1 cellular context compared by ENCODE assay signal in genomic region chr6:43817192-43817591, GRCh38.
TF ChIP-seq lines count a peak whose summit lies in the region.

No MANE protein-coding gene starts in this region.

TF ChIP-seq in K562, 482 proteins besides CTCF, POLR2A, EP300 and RAD21 (continued from another document and continues in another):
- TF ChIP-seq TCF7L2 (IDR thresholded peaks at IDR 0.05; ENCODE audit: low read depth, low read length) (no peak), IRF2 (CRISPR knock-in tag; IDR thresholded peaks at IDR 0.05) (no peak), ZNF311 (CRISPR knock-in tag; IDR thresholded peaks at IDR 0.05) (no peak), ZNF224 (CRISPR knock-in tag; IDR thresholded peaks at IDR 0.05) (no peak), THRAP3 (IDR thresholded peaks at IDR 0.05; ENCODE audit: borderline replicate concordance) (no peak), VEZF1 (CRISPR knock-in tag; IDR thresholded peaks at IDR 0.05) (peak; percentile 49; the same call in 1 of the 2 replicates), HES1 (IDR thresholded peaks at IDR 0.05; ENCODE audit: low read depth) (no peak), BACH1 (tag; IDR thresholded peaks at IDR 0.05) (no peak), ATF2 (CRISPR knock-in tag; IDR thresholded peaks at IDR 0.05) (no peak), LARP7 (IDR thresholded peaks at IDR 0.05) (no peak), ZNF175 (CRISPR knock-in tag; IDR thresholded peaks at IDR 0.05; ENCODE audit: low read depth) (no peak), E2F6 (IDR thresholded peaks at IDR 0.05; ENCODE audit: borderline replicate concordance in 1 of 2, extremely low read depth in 1 of 2, insufficient read depth in 1 of 2, insufficient read length in 1 of 2, low read depth in 1 of 2, low read length in 1 of 2, poor library complexity in 1 of 2, severe bottlenecking in 1 of 2) (no peak), ZNF785 (CRISPR knock-in tag; IDR thresholded peaks at IDR 0.05) (no peak), ZNF655 (CRISPR knock-in tag; IDR thresholded peaks at IDR 0.05) (no peak), ELF2 (CRISPR knock-in tag; IDR thresholded peaks at IDR 0.05) (no peak), SMARCC2 (IDR thresholded peaks at IDR 0.05; ENCODE audit: low read depth) (no peak), HOXB6 (CRISPR knock-in tag; IDR thresholded peaks at IDR 0.05; ENCODE audit: borderline replicate concordance) (no peak), PATZ1 (CRISPR knock-in tag; IDR thresholded peaks at IDR 0.05; ENCODE audit: borderline replicate concordance) (no peak), HNRNPL (IDR thresholded peaks at IDR 0.05; ENCODE audit: low read depth, low read length) (no peak), COPS2 (conservative IDR thresholded peaks at IDR 0.05) (no peak), SRSF1 (IDR thresholded peaks at IDR 0.05; ENCODE audit: low read depth, low read length) (no peak), ATF1 (CRISPR knock-in tag; IDR thresholded peaks at IDR 0.05) (no peak), ATF1 (tag; IDR thresholded peaks at IDR 0.05) (peak; percentile 41), PHB (CRISPR knock-in tag; IDR thresholded peaks at IDR 0.05) (no peak), ZNF445 (CRISPR knock-in tag; IDR thresholded peaks at IDR 0.05; ENCODE audit: low read depth) (no peak), MBD1 (CRISPR knock-in tag; IDR thresholded peaks at IDR 0.05) (no peak), ZNF217 (CRISPR knock-in tag; IDR thresholded peaks at IDR 0.05) (no peak), FOS (IDR thresholded peaks at IDR 0.05; ENCODE audit: extremely low read depth, insufficient read length) (no peak), ARID4B (CRISPR knock-in tag; IDR thresholded peaks at IDR 0.05) (no peak), PRPF4 (IDR thresholded peaks at IDR 0.05; ENCODE audit: insufficient read depth, low read depth, low read length, poor library complexity, severe bottlenecking) (no peak), KLF10 (CRISPR knock-in tag; IDR thresholded peaks at IDR 0.05) (no peak), CREB5 (CRISPR knock-in tag; IDR thresholded peaks at IDR 0.05) (no peak), MAFK (IDR thresholded peaks at IDR 0.05; ENCODE audit: low read length) (peak; percentile 60), ZNF274 (IDR thresholded peaks at IDR 0.05; ENCODE audit: borderline replicate concordance, low read depth, low read length) (no peak), ZNF277 (CRISPR knock-in tag; IDR thresholded peaks at IDR 0.05; ENCODE audit: borderline replicate concordance) (no peak), BMI1 (IDR thresholded peaks at IDR 0.05; ENCODE audit: low read length) (no peak), MAZ (CRISPR knock-in tag; conservative IDR thresholded peaks at IDR 0.05 in 1 of 2, IDR thresholded peaks at IDR 0.05 in 1 of 2) (peak; percentile 51 to 88; a peak in 3 of 4 replicates), MCM5 (IDR thresholded peaks at IDR 0.05; ENCODE audit: low read depth) (no peak), ZNF586 (CRISPR knock-in tag; conservative IDR thresholded peaks at IDR 0.05) (no peak), RB1 (IDR thresholded peaks at IDR 0.05; ENCODE audit: low read depth) (peak; percentile 12; the same call in 1 of the 2 replicates), HNRNPK (IDR thresholded peaks at IDR 0.05; ENCODE audit: low read depth, low read length, poor library complexity, severe bottlenecking) (no peak), MAFG (tag; conservative IDR thresholded peaks at IDR 0.05) (peak; percentile 42; the same call in 1 of the 2 replicates), NKRF (IDR thresholded peaks at IDR 0.05; ENCODE audit: borderline replicate concordance) (no peak)
